Comparison of ENCODE assay signal across 16 cellular contexts in genomic region chr7:157577796-157578339, GRCh38.
"Had no signal": no experiment of that assay in that cellular context is flagged by ENCODE, and none has a peak within 500 bp of the region (broad histone marks: within the 10 kb centered on the region; RNA-seq: fewer than 3 reads in every experiment).

No MANE protein-coding gene starts in this region.

- ATAC-seq: esophagus mucosa; gastrocnemius medialis; left lobe of liver; sciatic nerve; stimulated activated naive CD8-positive, alpha-beta T cell treated with anti-CD3 and anti-CD28 coated beads, Interleukin-15, amount 100 ng/mL, for 72 hours had no signal

- DNase-seq: colonic mucosa; effector CD8-positive, alpha-beta T cell; endodermal cell; foreskin fibroblast; gastrocnemius medialis; mesenchymal stem cell; midbrain; naive thymus-derived CD4-positive, alpha-beta T cell; stimulated activated CD4-positive, alpha-beta T cell treated with anti-CD3 and anti-CD28 coated beads, Interleukin-4, amount 100 ng/mL, for 4 hours; stimulated activated naive CD4-positive, alpha-beta T cell; stimulated activated naive CD8-positive, alpha-beta T cell treated with anti-CD3 and anti-CD28 coated beads, Interleukin-15, amount 100 ng/mL, for 72 hours; transverse colon had no signal

- H3K4me1 Mint-ChIP-seq: endodermal cell had no signal

- H3K9me3 Mint-ChIP-seq: dendritic cell treated with granulocyte-macrophage colony-stimulating factor and Interleukin-4, amounts not matched to agents 40 ng/mL and 50 ng/mL, for 4 days; endodermal cell; naive thymus-derived CD4-positive, alpha-beta T cell; stimulated activated naive CD8-positive, alpha-beta T cell treated with anti-CD3 and anti-CD28 coated beads, Interleukin-15, amount 100 ng/mL, for 72 hours had no signal

- H3K36me3 Mint-ChIP-seq: naive thymus-derived CD4-positive, alpha-beta T cell had no signal

- H3K27ac Mint-ChIP-seq: dendritic cell treated with granulocyte-macrophage colony-stimulating factor and Interleukin-4, amounts not matched to agents 40 ng/mL and 50 ng/mL, for 4 days; endodermal cell had no signal

- H3K4me3 Mint-ChIP-seq: dendritic cell treated with granulocyte-macrophage colony-stimulating factor and Interleukin-4, amounts not matched to agents 40 ng/mL and 50 ng/mL, for 4 days; endodermal cell had no signal
